Comparison of ENCODE assay signal across 8 cellular contexts in the genomic region with DNA sequence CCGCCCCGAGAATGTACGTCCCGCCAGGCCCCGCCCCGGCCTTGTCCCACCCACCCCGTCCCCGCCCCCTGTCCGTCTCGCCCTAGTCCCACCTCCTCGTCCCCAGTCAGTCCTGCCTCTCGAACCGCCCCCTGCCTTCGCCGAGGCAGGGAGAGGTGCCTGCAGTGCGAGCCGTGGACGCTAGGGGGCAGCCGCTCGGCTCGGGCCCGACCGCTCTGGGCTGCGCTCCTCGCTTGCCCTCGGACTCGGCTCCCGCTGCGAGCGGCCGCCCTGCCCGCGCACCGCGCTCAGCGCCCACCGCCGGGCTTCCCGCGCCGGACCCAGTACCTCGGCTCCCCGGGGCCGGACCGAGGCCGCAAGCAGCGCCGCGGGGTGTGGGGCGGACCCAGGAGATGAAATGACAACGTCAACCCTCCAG. TPM values are rescaled to one million over a fixed set of nuclear protein-coding genes. Genes with fewer than 3 reads are reported as not detected.
DNase-seq lines count a peak whose midpoint lies in the region; ATAC-seq and TF ChIP-seq lines count a peak whose summit lies in the region.

A gene (plus strand): TSS at position 236 of the 418 bp plus-strand sequence. CDS start 162 bp downstream, at position 398.

- intact Hi-C loops in cardiac septum (cut with DNase I) (loop anchor here (1.0 to 2.0 kb wide), 2 partner anchors 17 to 28 kb away; a partner anchor contains a TSS), posterior cingulate gyrus (cut with DNase I) (loop anchor here (1.0 kb wide), 1 partner anchor 28 kb away; a partner anchor contains a TSS)

- peaks cover 19% of the 10 kb centered on the region for H3K36me3 ChIP-seq in adipocyte (ENCODE audit: control insufficient read depth, insufficient read depth, low read length, severe bottlenecking)
- peaks cover 2 to 22% (median 19%) of the 10 kb centered on the region in 4 donors for H3K36me3 ChIP-seq in upper lobe of left lung

- ATAC-seq in HG02798 (IDR thresholded peaks at IDR 0.05; ENCODE audit: poor library complexity, unreplicated experiment): peak; percentile 96
- peak; percentile 99 to 100 for ATAC-seq in upper lobe of left lung (ENCODE audit: low FRiP score in 2 of 2)

- peak; percentile 98 for TF ChIP-seq CTCF in GM12875 (IDR thresholded peaks at IDR 0.05; ENCODE audit: borderline replicate concordance, insufficient read depth, low read depth, low read length)
- peak; percentile 98 to 100 (median 99) for TF ChIP-seq CTCF in upper lobe of left lung (IDR thresholded peaks at IDR 0.05)

- H3K27ac ChIP-seq in upper lobe of left lung: peak within 1 kb of the TSS; percentile 89 to 94 (median 92)

- TF ChIP-seq POLR2A in upper lobe of left lung (IDR thresholded peaks at IDR 0.05): peak in 2 of 4 donors; percentile 81 to 86

- DNase-seq in NCI-H1417 treated with DMSO at 0.1 percent for 48 hours (lab: John Stamatoyannopoulos, UW) (peak; percentile 71), SW480 (ENCODE audit: low spot score) (peak; percentile 93), adipocyte (ENCODE audit: low read depth) (peak; percentile 99), cardiac septum (ENCODE audit: low spot score) (peak; percentile 99), posterior cingulate gyrus (peak; percentile 92 to 99 (median 96)), upper lobe of left lung (peak; percentile 97 to 99)

- H3K9ac ChIP-seq in adipocyte (ENCODE audit: low read length): peak within 1 kb of the TSS; percentile 97

- 0 to 13% methylated on average over 3 to 11 of the region's 51 CpGs for WGBS in upper lobe of left lung, 2 donors

- peaks cover 14% of the 10 kb centered on the region for H3K4me1 ChIP-seq in adipocyte (ENCODE audit: control insufficient read depth, insufficient read depth, low read length)
- peaks cover 13 to 32% (median 18%) of the 10 kb centered on the region in 4 donors for H3K4me1 ChIP-seq in upper lobe of left lung

- H3K27me3 ChIP-seq in adipocyte (replicated peaks; ENCODE audit: control insufficient read depth, insufficient read depth, low read length) (no peaks in the 10 kb centered on the region), upper lobe of left lung (no peaks in the 10 kb centered on the region)

- H3K4me3 ChIP-seq in GM12875 (ENCODE audit: low read depth, low read length): peak within 1 kb of the TSS; percentile 57
- H3K4me3 ChIP-seq in adipocyte (ENCODE audit: low read length): peak within 1 kb of the TSS; percentile 91
- peak within 1 kb of the TSS; percentile 82 to 99 (median 92) for H3K4me3 ChIP-seq in upper lobe of left lung

- TF ChIP-seq EP300 in upper lobe of left lung (IDR thresholded peaks at IDR 0.05): no peak

- H3K9me3 ChIP-seq in adipocyte (ENCODE audit: control insufficient read depth, low read length) (no peaks in the 10 kb centered on the region), upper lobe of left lung (no peaks in the 10 kb centered on the region)

RNA-seq across cellular contexts. Expression of the gene that starts here (rescaled TPM):
- total RNA-seq in cardiac septum: 27.1 TPM
- 10 to 100 TPM; 27.8 to 48.6 (median 32.9) TPM for total RNA-seq in upper lobe of left lung

Comparison
In these comparisons a context has a peak if more than half of its experiments do, and no peak if none do; other contexts are left out.
1. Peak in every context shown above with its lines: DNase-seq, ATAC-seq, H3K4me3 ChIP-seq and H3K27ac ChIP-seq.